18 cellular contexts compared by ENCODE assay signal in genomic region chr13:27300941-27301586, GRCh38. TPM values are rescaled to one million over a fixed set of nuclear protein-coding genes. Genes with fewer than 3 reads are reported as not detected.
DNase-seq lines count a peak whose midpoint lies in the region; ATAC-seq and TF ChIP-seq lines count a peak whose summit lies in the region.
"Had no signal": no experiment of that assay in that cellular context is flagged by ENCODE, and none has a peak within 500 bp of the region (broad histone marks: within the 10 kb centered on the region; RNA-seq: fewer than 3 reads in every experiment).

No MANE protein-coding gene starts in this region.

- H3K4me3 ChIP-seq in right atrium auricular region, result no peak overlapping the region
- no peak overlapping the region for H3K4me3 ChIP-seq in neural progenitor cell
- no peak overlapping the region for H3K4me3 ChIP-seq in MM.1S (ENCODE audit: low read length)
- H3K4me3 ChIP-seq: A549 had no signal

- H3K9ac ChIP-seq in neural progenitor cell (no peak overlapping the region), MM.1S (ENCODE audit: low read length) (no peak overlapping the region)

- DNase-seq in right atrium auricular region (ENCODE audit: low spot score), result peak; percentile 18
- no peak for DNase-seq in left ventricle myocardium superior
- DNase-seq in neural progenitor cell (ENCODE audit: low spot score), result no peak
- no peak for DNase-seq in MM.1S
- DNase-seq: 8988T; ACHN; C1 segment of cervical spinal cord; Calu3; CD4-positive, alpha-beta memory T cell; COR-L47; DMS53; DMS79 treated with DMSO at 0.1 percent for 48 hours; GF-D8; H7; HCEC 1CT had no signal

- no peaks in the 10 kb centered on the region for H4K20me1 ChIP-seq in neural progenitor cell (ENCODE audit: low read depth)
- H4K20me1 ChIP-seq in MM.1S (ENCODE audit: insufficient read depth, low read length), result no peaks in the 10 kb centered on the region

- H3K4me1 Mint-ChIP-seq in neural progenitor cell, result no peaks in the 10 kb centered on the region

- ATAC-seq in left ventricle myocardium superior, result no peak
- peak; percentile 69 for ATAC-seq in esophagus mucosa
- ATAC-seq in GM18873 (IDR thresholded peaks at IDR 0.05; ENCODE audit: low FRiP score, unreplicated experiment), result no peak
- ATAC-seq: A549 had no signal

- H3K79me2 ChIP-seq in neural progenitor cell (ENCODE audit: low read depth) (no peaks in the 10 kb centered on the region), MM.1S (ENCODE audit: low read length) (no peaks in the 10 kb centered on the region)

- H3K27me3 Mint-ChIP-seq in neural progenitor cell (ENCODE audit: insufficient read depth, low read depth), result peaks cover 2% of the 10 kb centered on the region

- no peak overlapping the region for H3K27ac ChIP-seq in right atrium auricular region
- no peak overlapping the region for H3K27ac ChIP-seq in neural progenitor cell
- no peak overlapping the region for H3K27ac ChIP-seq in MM.1S (ENCODE audit: low read length)
- H3K27ac ChIP-seq: A549 had no signal

- H3K9me3 Mint-ChIP-seq in neural progenitor cell, result no peaks in the 10 kb centered on the region

- no peaks in the 10 kb centered on the region for H3K9me2 ChIP-seq in MM.1S (replicated peaks; ENCODE audit: insufficient read depth, low read length)

- H3K4me2 ChIP-seq in neural progenitor cell, result no peak overlapping the region
- no peak overlapping the region for H3K4me2 ChIP-seq in MM.1S (ENCODE audit: low read depth, low read length)
- H3K4me2 ChIP-seq: A549 had no signal

- intact Hi-C loops in left ventricle myocardium superior (cut with micrococcal nuclease), result no loop called here

- H3K36me3 ChIP-seq in right atrium auricular region, result no peaks in the 10 kb centered on the region
- no peaks in the 10 kb centered on the region for H3K36me3 ChIP-seq in neural progenitor cell
- no peaks in the 10 kb centered on the region for H3K36me3 ChIP-seq in MM.1S (replicated peaks; ENCODE audit: insufficient read depth, low read length)

- no peaks in the 10 kb centered on the region for H3K9me3 ChIP-seq in right atrium auricular region
- no peaks in the 10 kb centered on the region for H3K9me3 ChIP-seq in neural progenitor cell (ENCODE audit: low read depth)
- no peaks in the 10 kb centered on the region for H3K9me3 ChIP-seq in MM.1S (replicated peaks; ENCODE audit: insufficient read depth, low read length)
- H3K9me3 ChIP-seq: A549 had no signal

- peak overlapping the region; percentile 66 for H3K27ac Mint-ChIP-seq in neural progenitor cell
- H3K27ac Mint-ChIP-seq: CD4-positive, alpha-beta memory T cell had no signal

- H3K36me3 Mint-ChIP-seq in neural progenitor cell, result no peaks in the 10 kb centered on the region
- H3K36me3 Mint-ChIP-seq: CD4-positive, alpha-beta memory T cell had no signal

- H3K27me3 ChIP-seq in right atrium auricular region, result no peaks in the 10 kb centered on the region
- no peaks in the 10 kb centered on the region for H3K27me3 ChIP-seq in neural progenitor cell
- H3K27me3 ChIP-seq in MM.1S (replicated peaks; ENCODE audit: insufficient read depth, low read length), result no peaks in the 10 kb centered on the region

- no peak overlapping the region for H3K4me3 Mint-ChIP-seq in neural progenitor cell
- H3K4me3 Mint-ChIP-seq: CD4-positive, alpha-beta memory T cell had no signal

- H3F3A ChIP-seq in neural progenitor cell (ENCODE audit: low read depth) (no peaks in the 10 kb centered on the region), MM.1S (ENCODE audit: insufficient read depth, low read length) (no peaks in the 10 kb centered on the region)

- H3K4me1 ChIP-seq in right atrium auricular region (peaks cover 0 to 4% of the 10 kb centered on the region in 2 donors), neural progenitor cell (peaks cover 3% of the 10 kb centered on the region), MM.1S (ENCODE audit: low read length) (no peaks in the 10 kb centered on the region)
- H3K4me1 ChIP-seq: A549 had no signal

- TF ChIP-seq CTCF in right atrium auricular region (IDR thresholded peaks at IDR 0.05) (no peak), neural progenitor cell (IDR thresholded peaks at IDR 0.05) (no peak), MM.1S (IDR thresholded peaks at IDR 0.05; ENCODE audit: low read length) (no peak)

- no peak overlapping the region for H2AFZ ChIP-seq in neural progenitor cell (replicated peaks)
- H2AFZ ChIP-seq in MM.1S (ENCODE audit: low read length), result no peak overlapping the region

RNA-seq across cellular contexts. Expression of gene RASL11A, which starts 30.4 kb away (rescaled TPM):
- total RNA-seq in right atrium auricular region (10 to 100 TPM in 1 of 2 donors, 1 to 10 TPM in 1; 9.3 to 16.3 TPM), left ventricle myocardium superior (7.9 TPM), esophagus mucosa (4.7 TPM), neural progenitor cell (ENCODE audit: low replicate concordance) (0.77 TPM in 1 of 2 replicates, not detected in the other)

RNA-seq across cellular contexts. Expression of gene RPL21, which starts 49.7 kb away (rescaled TPM):
- total RNA-seq in right atrium auricular region, result 100 to 1,000 TPM; 424 to 949 TPM
- 663 TPM for total RNA-seq in left ventricle myocardium superior
- total RNA-seq in esophagus mucosa, result 1,003 TPM
- 1,463 and 2,072 TPM in 2 replicates for total RNA-seq in neural progenitor cell (ENCODE audit: low replicate concordance)
